Comparison of ENCODE assay signal across 2 cellular contexts in genomic region chr12:96982671-96983070, GRCh38.
TF ChIP-seq lines count a peak whose summit lies in the region.

No MANE protein-coding gene starts in this region.

TF ChIP-seq in IMR-90, 13 proteins besides CTCF, POLR2A, EP300 and RAD21:
- TF ChIP-seq RCOR1 (IDR thresholded peaks at IDR 0.05; ENCODE audit: insufficient replicate concordance, low read length) (no peak), CEBPB (IDR thresholded peaks at IDR 0.05; ENCODE audit: low read depth, low read length) (peak; percentile 57), BHLHE40 (IDR thresholded peaks at IDR 0.05; ENCODE audit: low read depth, low read length) (no peak), CHD1 (IDR thresholded peaks at IDR 0.05; ENCODE audit: low read depth, low read length) (no peak), ELK1 (IDR thresholded peaks at IDR 0.05; ENCODE audit: borderline replicate concordance, low read depth, low read length) (no peak), USF2 (IDR thresholded peaks at IDR 0.05; ENCODE audit: low read depth, low read length) (no peak), SMC3 (IDR thresholded peaks at IDR 0.05; ENCODE audit: low read depth, low read length) (no peak), RFX5 (IDR thresholded peaks at IDR 0.05; ENCODE audit: low read depth, low read length) (no peak)

TF ChIP-seq in H1, 55 proteins besides CTCF, POLR2A, EP300 and RAD21:
- TF ChIP-seq RNF2 (IDR thresholded peaks at IDR 0.05; ENCODE audit: borderline replicate concordance, low read depth, low read length, missing control alignments, poor library complexity, severe bottlenecking), result no peak
